In genomic region chr9:132794730-132795380, GRCh38 we compare ENCODE assay signal across 15 cellular contexts.
A peak's percentile ranks its signal among the peaks of the same experiment; 100 is the strongest.
DNase-seq lines count a peak whose midpoint lies in the region; ATAC-seq and TF ChIP-seq lines count a peak whose summit lies in the region.
"Had no signal": no experiment of that assay in that cellular context is flagged by ENCODE, and none has a peak within 500 bp of the region (broad histone marks: within the 10 kb centered on the region; RNA-seq: fewer than 3 reads in every experiment).

No MANE protein-coding gene starts in this region.

- no peak overlapping the region for H3K27ac Mint-ChIP-seq in Calu3 (ENCODE audit: unreplicated experiment)

- DNase-seq in DMS53 treated with DMSO at 0.1 percent for 48 hours (lab: John Stamatoyannopoulos, UW; ENCODE audit: unreplicated experiment) (peak; percentile 8), KBM-7 (peak; percentile 67), left lobe of liver (ENCODE audit: low spot score) (peak; percentile 15), GM13976 (ENCODE audit: low spot score) (no peak), Calu3 (no peak)
- DNase-seq: activated CD4-positive, alpha-beta T cell treated with anti-CD3 and anti-CD28 coated beads, Interleukin-2, amount 50 U/mL, for 48 hours; activated naive CD4-positive, alpha-beta T cell treated with anti-CD3 and anti-CD28 coated beads, Interleukin-2, amount 50 U/mL, for 16 hours; glutamatergic neuron; left cardiac atrium; retina; stimulated activated CD4-positive, alpha-beta T cell treated with anti-CD3 and anti-CD28 coated beads, Interleukin-4, amount 100 ng/mL, for 24 hours; stimulated activated naive CD4-positive, alpha-beta T cell had no signal

- TF ChIP-seq CTCF in VCaP (conservative IDR thresholded peaks at IDR 0.05) (no peak), GM13976 (IDR thresholded peaks at IDR 0.05; ENCODE audit: borderline replicate concordance, control extremely low read depth, extremely low read depth, insufficient read depth, missing control alignments) (no peak), Calu3 (IDR thresholded peaks at IDR 0.05; ENCODE audit: unreplicated experiment) (no peak)

- peaks cover 2% of the 10 kb centered on the region for H3K9me3 Mint-ChIP-seq in Calu3 (ENCODE audit: low read depth, unreplicated experiment)

- in situ Hi-C loops in KBM-7 (cut with MboI; ENCODE audit: low pct_unique_long_range_greater_than_20kb, low sequenced_read_pairs): no loop called here
- in situ Hi-C loops in GM13976 (cut with MboI; ENCODE audit: low sequenced_read_pairs, unreplicated experiment): no loop called here

- ATAC-seq in left lobe of liver (no peak), GM21529 (IDR thresholded peaks at IDR 0.05; ENCODE audit: unreplicated experiment) (no peak)
- ATAC-seq: left cardiac atrium, Right ventricle myocardium inferior had no signal

- H3K4me3 Mint-ChIP-seq in Calu3 (ENCODE audit: low read depth, unreplicated experiment): no peak overlapping the region

- BruUV-seq in Calu3 (replicated peaks; lab: Mats Ljungman, UMichigan): no TSS peak

- CTCF ChIA-PET in Calu3 (lab: Charles Lee): no interaction called here

- peaks cover 12% of the 10 kb centered on the region for H3K27me3 Mint-ChIP-seq in Calu3 (ENCODE audit: unreplicated experiment)

- peaks cover 5% of the 10 kb centered on the region for H3K36me3 Mint-ChIP-seq in Calu3 (ENCODE audit: insufficient read depth, unreplicated experiment)

- peaks cover 13% of the 10 kb centered on the region for H3K4me1 Mint-ChIP-seq in Calu3 (ENCODE audit: low read depth, unreplicated experiment)

- peak overlapping the region; percentile 27 for H3K27ac ChIP-seq in VCaP

- intact Hi-C loops in Calu3 (cut with micrococcal nuclease; ENCODE audit: unreplicated experiment): loop anchor here (5.0 to 10.0 kb wide), 2 partner anchors 177 to 380 kb away; partner anchors contain the start of gene CFAP77

Comparison
In these comparisons a context has a peak if more than half of its experiments do, and no peak if none do; other contexts are left out.
1. DNase-seq: peak in DMS53 treated with DMSO at 0.1 percent for 48 hours (single experiment), KBM-7 (single experiment) and left lobe of liver (single experiment); none in GM13976 (single experiment) and Calu3 (single experiment).